Comparison of ENCODE assay signal across 21 cellular contexts in the genomic region with DNA sequence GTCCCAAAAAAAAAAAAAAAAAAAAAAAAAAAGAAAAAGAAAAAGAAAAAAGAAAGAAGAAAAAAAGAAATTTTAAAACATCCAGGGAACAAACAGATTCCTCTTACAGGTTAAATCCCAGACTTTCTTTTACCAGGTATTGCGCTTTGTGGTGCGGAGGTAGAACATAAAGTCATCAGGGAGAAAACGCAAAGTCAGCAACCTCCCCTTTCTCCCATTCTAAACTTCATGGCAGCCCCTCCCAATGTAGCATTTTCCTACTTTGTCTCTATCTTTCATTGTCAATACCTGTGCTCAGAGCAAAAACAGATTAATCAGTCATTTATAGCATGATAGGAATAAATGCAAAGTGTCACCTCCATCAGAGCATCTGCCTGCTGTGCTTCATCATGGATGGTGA.
"Had no signal": no experiment of that assay in that cellular context is flagged by ENCODE, and none has a peak within 500 bp of the region (broad histone marks: within the 10 kb centered on the region; RNA-seq: fewer than 3 reads in every experiment).

No MANE protein-coding gene starts in this region.

- H3K4me2 ChIP-seq: neural progenitor cell had no signal

- H3K9ac ChIP-seq: neural progenitor cell had no signal

- H3K36me3 ChIP-seq: gastrocnemius medialis, heart right ventricle, neural progenitor cell, pancreas, spleen, stomach had no signal

- FAIRE-seq: islet of Langerhans, pancreas, urothelium cell line had no signal

- H3K27me3 ChIP-seq: gastrocnemius medialis, neural progenitor cell, pancreas, spleen, stomach had no signal

- H3K27ac ChIP-seq: dorsolateral prefrontal cortex, gastrocnemius medialis, heart right ventricle, neural progenitor cell, pancreas, spleen, stomach had no signal

- ATAC-seq: gastrocnemius medialis; heart right ventricle; left lobe of liver; natural killer cell treated with Interleukin-12 subunit alpha and Interleukin-12 subunit beta and Interleukin-15 and Interleukin-18, amount 100 ng/mL, for 72 hours; pancreas; right cardiac atrium; stimulated activated naive B cell treated with anti-CD40 and anti-IgM and Interleukin-4, amounts not matched to agents 10 μg/mL and 1 μg/mL and 100 μg/mL, for 72 hours had no signal

- DNase-seq: cortex of kidney; dorsolateral prefrontal cortex; effector CD8-positive, alpha-beta T cell; gastrocnemius medialis; heart right ventricle; hypothalamus; nucleus accumbens; pancreas; right cardiac atrium; spleen; stimulated activated CD4-positive, alpha-beta T cell treated with anti-CD3 and anti-CD28 coated beads, Interleukin-15, amount 100 ng/mL, for 24 hours; stimulated activated CD4-positive, alpha-beta T cell treated with anti-CD3 and anti-CD28 coated beads, Interleukin-1b, Interleukin-23, amount 100 ng/mL, for 48 hours; stimulated activated CD4-positive, alpha-beta T cell treated with anti-CD3 and anti-CD28 coated beads, Interleukin-4, amount 100 ng/mL, for 4 hours; stimulated activated naive B cell treated with anti-CD40 and anti-IgM and Interleukin-4, amounts not matched to agents 10 μg/mL and 1 μg/mL and 100 μg/mL, for 72 hours; stomach; substantia nigra had no signal

- H3K4me3 ChIP-seq: dorsolateral prefrontal cortex, gastrocnemius medialis, heart right ventricle, neural progenitor cell, pancreas, spleen, stomach had no signal

- H3K9me3 ChIP-seq: gastrocnemius medialis, pancreas had no signal

- H3K4me1 ChIP-seq: gastrocnemius medialis, heart right ventricle, neural progenitor cell, pancreas, spleen, stomach had no signal

- H2AFZ ChIP-seq: neural progenitor cell had no signal
